Comparison of ENCODE assay signal across 36 cellular contexts in genomic region chr10:91290607-91291006, GRCh38.
"Had no signal": no experiment of that assay in that cellular context is flagged by ENCODE, and none has a peak within 500 bp of the region (broad histone marks: within the 10 kb centered on the region; RNA-seq: fewer than 3 reads in every experiment).

No MANE protein-coding gene starts in this region.

- H3K27me3 ChIP-seq: adrenal gland, body of pancreas, brain microvascular endothelial cell, breast epithelium had no signal

- H3K27ac Mint-ChIP-seq: activated B cell treated with CpG ODN at 0.5 μM for 24 hours; activated CD4-positive, alpha-beta memory T cell treated with anti-CD3 and anti-CD28 coated beads for 36 hours; activated CD4-positive, alpha-beta T cell treated with anti-CD3 and anti-CD28 coated beads, Interleukin-2, amount 10 ng/mL, durations not matched to agents 24 days and 14 days; activated CD8-positive, alpha-beta T cell treated with anti-CD3 and anti-CD28 coated beads for 36 hours; activated naive CD4-positive, alpha-beta T cell treated with anti-CD3 and anti-CD28 coated beads for 36 hours; activated naive CD4-positive, alpha-beta T cell treated with anti-CD3 and anti-CD28 coated beads, Interleukin-2, amount 50 U/mL, for 72 hours; activated naive CD8-positive, alpha-beta T cell treated with anti-CD3 and anti-CD28 coated beads for 36 hours; activated T-cell treated with anti-CD3 and anti-CD28 coated beads, Interleukin-2, amount 50 U/mL, for 72 hours; activated T-helper 1 cell treated with anti-CD3 and anti-CD28 coated beads, Interleukin-12 subunit alpha, Interleukin-12 subunit beta, Interleukin-2, Interleukin-4 antibody, amounts not matched to agents 30 ng/mL and 10 ng/mL and 1 ng/mL, durations not matched to agents 14 hours and 24 hours and 36 hours; T-helper 1 cell treated with Interleukin-12 subunit alpha and Interleukin-12 subunit beta and Interleukin-4 antibody, amounts not matched to agents 30 μg/mL and 1 μg/mL, for 36 hours; T-helper 2 cell treated with Interferon-gamma antibody and Interleukin-4, amounts not matched to agents 5 μg/mL and 100 μg/mL, for 36 hours had no signal

- H3K4me3 Mint-ChIP-seq: activated B cell treated with CpG ODN at 0.5 μM for 24 hours; activated CD4-positive, alpha-beta memory T cell treated with anti-CD3 and anti-CD28 coated beads for 36 hours; activated CD4-positive, alpha-beta T cell treated with anti-CD3 and anti-CD28 coated beads, Interleukin-2, amount 10 ng/mL, durations not matched to agents 24 days and 14 days; activated CD8-positive, alpha-beta T cell treated with anti-CD3 and anti-CD28 coated beads for 36 hours; activated naive CD4-positive, alpha-beta T cell treated with anti-CD3 and anti-CD28 coated beads for 36 hours; activated naive CD8-positive, alpha-beta T cell treated with anti-CD3 and anti-CD28 coated beads for 36 hours; activated T-cell treated with anti-CD3 and anti-CD28 coated beads, Interleukin-2, amount 50 U/mL, for 4 hours; activated T-cell treated with anti-CD3 and anti-CD28 coated beads, Interleukin-2, amount 50 U/mL, for 72 hours; activated T-helper 1 cell treated with anti-CD3 and anti-CD28 coated beads, Interleukin-12 subunit alpha, Interleukin-12 subunit beta, Interleukin-2, Interleukin-4 antibody, amounts not matched to agents 30 ng/mL and 10 ng/mL and 1 ng/mL, durations not matched to agents 14 hours and 24 hours and 36 hours; activated T-helper 17 cell treated with anti-CD3 and anti-CD28 coated beads, Interleukin-2, amount 50 U/mL, for 72 hours; T-helper 1 cell treated with Interleukin-12 subunit alpha and Interleukin-12 subunit beta and Interleukin-4 antibody, amounts not matched to agents 30 μg/mL and 1 μg/mL, for 36 hours; T-helper 2 cell treated with Interferon-gamma antibody and Interleukin-4, amounts not matched to agents 5 μg/mL and 100 μg/mL, for 36 hours had no signal

- H3K4me3 ChIP-seq: adrenal gland, body of pancreas, breast epithelium had no signal

- H3K27me3 Mint-ChIP-seq: activated B cell treated with CpG ODN at 0.5 μM for 24 hours; activated CD4-positive, alpha-beta memory T cell treated with anti-CD3 and anti-CD28 coated beads for 36 hours; activated T-helper 17 cell treated with anti-CD3 and anti-CD28 coated beads, Interleukin-2, amount 50 U/mL, for 72 hours had no signal

- H3K9me3 ChIP-seq: adrenal gland, body of pancreas, breast epithelium had no signal

- H3K4me1 ChIP-seq: adrenal gland, body of pancreas, breast epithelium had no signal

- H3K36me3 ChIP-seq: adrenal gland, brain microvascular endothelial cell, breast epithelium had no signal

- DNase-seq: activated B cell treated with CpG ODN at 0.5 μM for 24 hours; activated CD4-positive, alpha-beta memory T cell treated with anti-CD3 and anti-CD28 coated beads for 36 hours; activated CD4-positive, alpha-beta T cell treated with anti-CD3 and anti-CD28 coated beads for 4 hours; activated CD4-positive, alpha-beta T cell treated with anti-CD3 and anti-CD28 coated beads, Interleukin-2, amount 50 U/mL, for 1 hour; activated CD4-positive, alpha-beta T cell treated with anti-CD3 and anti-CD28 coated beads, Interleukin-2, amount 50 U/mL, for 4 hours; activated CD4-positive, CD25-positive, alpha-beta regulatory T cell treated with anti-CD3 and anti-CD28 coated beads, Interleukin-2, amount 50 U/mL, for 72 hours; activated CD8-positive, alpha-beta memory T cell treated with anti-CD3 and anti-CD28 coated beads, Interleukin-2, amount 50 U/mL, for 4 hours; activated CD8-positive, alpha-beta T cell treated with anti-CD3 and anti-CD28 coated beads for 36 hours; activated effector memory CD4-positive, alpha-beta T cell treated with anti-CD3 and anti-CD28 coated beads, Interleukin-2, amount 50 U/mL, for 16 hours; activated gamma-delta T cell treated with Interleukin-2 at 50 U/mL for 16 hours; activated naive CD4-positive, alpha-beta T cell; activated naive CD4-positive, alpha-beta T cell treated with anti-CD3 and anti-CD28 coated beads for 36 hours; activated naive CD4-positive, alpha-beta T cell treated with anti-CD3 and anti-CD28 coated beads, Interleukin-2, amount 50 U/mL, for 16 hours; activated naive CD8-positive, alpha-beta T cell treated with anti-CD3 and anti-CD28 coated beads for 36 hours; activated T-cell treated with anti-CD3 and anti-CD28 coated beads for 4 hours; activated T-cell treated with anti-CD3 and anti-CD28 coated beads, Interleukin-2, amount 50 U/mL, for 1 hour; activated T-cell treated with anti-CD3 and anti-CD28 coated beads, Interleukin-2, amount 50 U/mL, for 4 hours; activated T-cell treated with anti-CD3 and anti-CD28 coated beads, Interleukin-2, amount 50 U/mL, for 72 hours; adrenal gland; amniotic stem cell; aorta; body of pancreas; brain microvascular endothelial cell; central memory CD4-positive, alpha-beta T cell; T-helper 2 cell; T-helper 9 cell had no signal

- H3K27ac ChIP-seq: adrenal gland, body of pancreas, brain microvascular endothelial cell, breast epithelium, VCaP had no signal

- H3K4me1 Mint-ChIP-seq: activated B cell treated with CpG ODN at 0.5 μM for 24 hours; activated CD4-positive, alpha-beta T cell treated with anti-CD3 and anti-CD28 coated beads, Interleukin-2, amount 10 ng/mL, durations not matched to agents 24 days and 14 days; activated naive CD8-positive, alpha-beta T cell treated with anti-CD3 and anti-CD28 coated beads for 36 hours; activated T-helper 17 cell treated with anti-CD3 and anti-CD28 coated beads, Interleukin-2, amount 50 U/mL, for 72 hours had no signal

- H3K9me3 Mint-ChIP-seq: activated B cell treated with CpG ODN at 0.5 μM for 24 hours; activated CD4-positive, alpha-beta memory T cell treated with anti-CD3 and anti-CD28 coated beads for 36 hours; activated CD4-positive, alpha-beta T cell treated with anti-CD3 and anti-CD28 coated beads, Interleukin-2, amount 10 ng/mL, durations not matched to agents 24 days and 14 days; activated CD8-positive, alpha-beta T cell treated with anti-CD3 and anti-CD28 coated beads for 36 hours; activated naive CD4-positive, alpha-beta T cell treated with anti-CD3 and anti-CD28 coated beads for 36 hours; activated naive CD4-positive, alpha-beta T cell treated with anti-CD3 and anti-CD28 coated beads, Interleukin-2, amount 50 U/mL, for 72 hours; activated naive CD8-positive, alpha-beta T cell treated with anti-CD3 and anti-CD28 coated beads for 36 hours; activated T-cell treated with anti-CD3 and anti-CD28 coated beads, Interleukin-2, amount 50 U/mL, for 4 hours; activated T-cell treated with anti-CD3 and anti-CD28 coated beads, Interleukin-2, amount 50 U/mL, for 72 hours; activated T-helper 1 cell treated with anti-CD3 and anti-CD28 coated beads, Interleukin-12 subunit alpha, Interleukin-12 subunit beta, Interleukin-2, Interleukin-4 antibody, amounts not matched to agents 30 ng/mL and 10 ng/mL and 1 ng/mL, durations not matched to agents 14 hours and 24 hours and 36 hours; activated T-helper 17 cell treated with anti-CD3 and anti-CD28 coated beads, Interleukin-2, amount 50 U/mL, for 72 hours; T-helper 1 cell treated with Interleukin-12 subunit alpha and Interleukin-12 subunit beta and Interleukin-4 antibody, amounts not matched to agents 30 μg/mL and 1 μg/mL, for 36 hours; T-helper 2 cell treated with Interferon-gamma antibody and Interleukin-4, amounts not matched to agents 5 μg/mL and 100 μg/mL, for 36 hours had no signal

- H3K36me3 Mint-ChIP-seq: activated CD4-positive, alpha-beta memory T cell treated with anti-CD3 and anti-CD28 coated beads for 36 hours; activated naive CD4-positive, alpha-beta T cell treated with anti-CD3 and anti-CD28 coated beads, Interleukin-2, amount 50 U/mL, for 72 hours; activated naive CD8-positive, alpha-beta T cell treated with anti-CD3 and anti-CD28 coated beads for 36 hours had no signal

- FAIRE-seq: astrocyte, TTC549 had no signal
